In the genomic region with DNA sequence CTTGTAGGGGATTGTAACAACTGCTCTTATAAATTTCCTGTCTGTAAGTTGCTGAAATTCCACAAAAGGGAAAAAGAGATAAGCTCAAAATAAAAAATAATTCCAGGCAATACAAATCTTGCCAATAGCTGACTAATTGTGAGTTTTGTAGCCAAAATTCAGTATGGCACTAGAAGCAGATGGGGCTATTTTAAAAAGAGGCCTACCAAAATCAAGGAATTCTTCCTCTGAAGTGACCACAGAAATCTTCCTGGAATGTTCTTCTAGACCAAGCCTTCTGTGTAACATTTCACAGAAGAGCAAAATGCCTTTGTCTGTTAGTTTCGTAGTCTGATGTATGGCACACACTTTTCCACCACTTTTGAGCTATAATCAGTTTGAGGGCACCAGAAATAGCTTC, we compare ENCODE assay signal across 20 cellular contexts.
DNase-seq lines count a peak whose midpoint lies in the region; ATAC-seq and TF ChIP-seq lines count a peak whose summit lies in the region.
"Had no signal": no experiment of that assay in that cellular context is flagged by ENCODE, and none has a peak within 500 bp of the region (broad histone marks: within the 10 kb centered on the region; RNA-seq: fewer than 3 reads in every experiment).

No MANE protein-coding gene starts in this region.

- TF ChIP-seq POLR2A in GM18505 (IDR thresholded peaks at IDR 0.05; ENCODE audit: borderline replicate concordance, extremely low read depth, insufficient read depth, insufficient read length): no peak

- no peak for TF ChIP-seq CTCF in astrocyte of the cerebellum (IDR thresholded peaks at IDR 0.05; ENCODE audit: low read depth, low read length, missing control alignments)
- TF ChIP-seq CTCF in thoracic aorta (IDR thresholded peaks at IDR 0.05): no peak

- H3K4me3 ChIP-seq in astrocyte of the cerebellum (ENCODE audit: low read depth, low read length): no peak overlapping the region
- H3K4me3 ChIP-seq in thoracic aorta: no peak overlapping the region
- H3K4me3 ChIP-seq: BLaER1 treated with 17β-estradiol and CSF1 and Interleukin-3, amounts not matched to agents 10 nM and 100 nM; PC-9; transverse colon had no signal

- no peak for ATAC-seq in thoracic aorta (ENCODE audit: insufficient number of reproducible peaks, low FRiP score, low read depth)
- ATAC-seq in GM18505 (IDR thresholded peaks at IDR 0.05; ENCODE audit: unreplicated experiment): no peak
- no peak for ATAC-seq in HG03196 (IDR thresholded peaks at IDR 0.05; ENCODE audit: unreplicated experiment)
- no peak for ATAC-seq in esophagus mucosa
- ATAC-seq: activated T-helper 17 cell treated with anti-CD3 and anti-CD28 coated beads, Interleukin-2, amount 50 U/mL, for 72 hours; left colon; stimulated activated naive CD8-positive, alpha-beta T cell treated with anti-CD3 and anti-CD28 coated beads, Interleukin-15, Interleukin-2, amounts not matched to agents 100 U/mL and 50 U/mL, for 24 hours had no signal

- in situ Hi-C loops in astrocyte of the cerebellum (cut with HindIII; ENCODE audit: low sequenced_read_pairs): no loop called here

- peak overlapping the region; percentile 27 to 44 for H3K27ac ChIP-seq in thoracic aorta
- H3K27ac ChIP-seq: BLaER1 treated with 17β-estradiol and CSF1 and Interleukin-3, amounts not matched to agents 10 nM and 100 nM; HL-60; PC-9; transverse colon had no signal

- H3K4me1 ChIP-seq in thoracic aorta (ENCODE audit: control insufficient read depth in 1 of 2, low read depth in 2 of 2): peaks cover 11 to 26% of the 10 kb centered on the region in 2 donors
- H3K4me1 ChIP-seq: BLaER1 treated with 17β-estradiol and CSF1 and Interleukin-3, amounts not matched to agents 10 nM and 100 nM; transverse colon had no signal

- DNase-seq in GM04504 (ENCODE audit: low read depth) (peak; percentile 48), astrocyte of the cerebellum (ENCODE audit: low read depth) (peak; percentile 47), foreskin melanocyte (peak; percentile 21), thoracic aorta (ENCODE audit: low spot score) (no peak)
- DNase-seq: activated CD4-positive, alpha-beta T cell treated with anti-CD3 and anti-CD28 coated beads for 4 hours; activated naive CD8-positive, alpha-beta T cell treated with anti-CD3 and anti-CD28 coated beads for 36 hours; left colon; NCI-H1694; NCI-H82; nephron progenitor cell; PC-9; stimulated activated CD4-positive, alpha-beta T cell treated with anti-CD3 and anti-CD28 coated beads, Interleukin-1b, Interleukin-23, amount 100 ng/mL, for 48 hours; stimulated activated naive CD8-positive, alpha-beta T cell treated with anti-CD3 and anti-CD28 coated beads, Interleukin-15, Interleukin-2, amounts not matched to agents 100 U/mL and 50 U/mL, for 24 hours; transverse colon had no signal

- H3K9me3 ChIP-seq in thoracic aorta: no peaks in the 10 kb centered on the region
- H3K9me3 ChIP-seq: transverse colon had no signal

- H3K27me3 ChIP-seq in thoracic aorta (replicated peaks; ENCODE audit: insufficient read depth): no peaks in the 10 kb centered on the region
- H3K27me3 ChIP-seq: BLaER1 treated with 17β-estradiol and CSF1 and Interleukin-3, amounts not matched to agents 10 nM and 100 nM; transverse colon had no signal

- H3K36me3 ChIP-seq in thoracic aorta: no peaks in the 10 kb centered on the region
- H3K36me3 ChIP-seq: BLaER1 treated with 17β-estradiol and CSF1 and Interleukin-3, amounts not matched to agents 10 nM and 100 nM; transverse colon had no signal
